16 cellular contexts compared by ENCODE assay signal in genomic region chr4:80709082-80709869, GRCh38.
A peak's percentile ranks its signal among the peaks of the same experiment; 100 is the strongest.
DNase-seq lines count a peak whose midpoint lies in the region; TF ChIP-seq lines count a peak whose summit lies in the region.
"Had no signal": no experiment of that assay in that cellular context is flagged by ENCODE, and none has a peak within 500 bp of the region (broad histone marks: within the 10 kb centered on the region; RNA-seq: fewer than 3 reads in every experiment).

No MANE protein-coding gene starts in this region.

- H3K79me2 ChIP-seq in Loucy (ENCODE audit: insufficient read depth, low read length) = no peaks in the 10 kb centered on the region

- POLR2A ChIA-PET in CD4-positive, alpha-beta memory T cell (lab: Charles Lee; ENCODE audit: partially characterized antibody) = no interaction called here

- peak overlapping the region; percentile 36; the same call in 1 of the 2 replicates for H2AFZ ChIP-seq in Loucy (ENCODE audit: low read length)
- H2AFZ ChIP-seq: GM23248 had no signal

- H3K4me3 Mint-ChIP-seq in CD4-positive, alpha-beta memory T cell = peak overlapping the region in 1 of 8 donors; percentile 23
- H3K4me3 Mint-ChIP-seq in progenitor cell of endocrine pancreas (ENCODE audit: low read depth) = no peak overlapping the region
- H3K4me3 Mint-ChIP-seq: CD14-positive monocyte had no signal

- WGBS in esophagus, 2 donors = 36 to 48% methylated on average over 6 of the region's 6 CpGs

- H3K9ac ChIP-seq in Loucy (ENCODE audit: low read depth, low read length, poor library complexity, severe bottlenecking) = no peak overlapping the region
- H3K9ac ChIP-seq: GM23248 had no signal

- H3K4me3 ChIP-seq in CD4-positive, alpha-beta memory T cell (ENCODE audit: low read length in 2 of 2) = no peak overlapping the region
- H3K4me3 ChIP-seq in Loucy (ENCODE audit: low read length, poor library complexity, severe bottlenecking) (no peak overlapping the region), esophagus (ENCODE audit: low read depth in 1 of 2, low read length in 2 of 2) (no peak overlapping the region)
- H3K4me3 ChIP-seq: GM23248, K562 had no signal

- H3F3A ChIP-seq in Loucy (ENCODE audit: low read depth) = no peaks in the 10 kb centered on the region

- H3K36me3 Mint-ChIP-seq in CD4-positive, alpha-beta memory T cell = no peaks in the 10 kb centered on the region
- H3K36me3 Mint-ChIP-seq in progenitor cell of endocrine pancreas (ENCODE audit: insufficient read depth) = no peaks in the 10 kb centered on the region
- H3K36me3 Mint-ChIP-seq: CD14-positive monocyte had no signal

- no peak overlapping the region for H3K27ac ChIP-seq in CD4-positive, alpha-beta memory T cell (ENCODE audit: low read depth, low read length)
- peak overlapping the region; percentile 34 to 49 for H3K27ac ChIP-seq in esophagus (ENCODE audit: low read depth in 2 of 2, low read length in 1 of 2)
- H3K27ac ChIP-seq: GM23248 had no signal

- TF ChIP-seq CTCF in Loucy (conservative IDR thresholded peaks at IDR 0.05; ENCODE audit: low read length) = no peak
- no peak for TF ChIP-seq CTCF in progenitor cell of endocrine pancreas (IDR thresholded peaks at IDR 0.05; ENCODE audit: unreplicated experiment)

- peaks cover 5 to 11% (median 8%) of the 10 kb centered on the region in 4 donors for H3K4me1 Mint-ChIP-seq in CD4-positive, alpha-beta memory T cell
- peaks cover 17% of the 10 kb centered on the region for H3K4me1 Mint-ChIP-seq in progenitor cell of endocrine pancreas (ENCODE audit: low read depth)
- H3K4me1 Mint-ChIP-seq: CD14-positive monocyte had no signal

- H3K4me1 ChIP-seq in CD4-positive, alpha-beta memory T cell (ENCODE audit: insufficient read depth, low read length) = peaks cover 5% of the 10 kb centered on the region
- H3K4me1 ChIP-seq in Loucy (ENCODE audit: insufficient read depth, low read length, poor library complexity, severe bottlenecking) (peaks cover 6% of the 10 kb centered on the region), esophagus (ENCODE audit: control insufficient read depth in 2 of 2, insufficient read depth in 2 of 2, low read length in 1 of 2) (peaks cover 0 to 5% of the 10 kb centered on the region in 2 donors)

- CTCF ChIA-PET in CD4-positive, alpha-beta memory T cell (lab: Charles Lee; ENCODE audit: partially characterized antibody) = no interaction called here

- no peak overlapping the region for H3K27ac Mint-ChIP-seq in CD4-positive, alpha-beta memory T cell
- H3K27ac Mint-ChIP-seq in progenitor cell of endocrine pancreas = peak overlapping the region; percentile 66
- H3K27ac Mint-ChIP-seq: CD14-positive monocyte had no signal

- H3K36me3 ChIP-seq in CD4-positive, alpha-beta memory T cell (ENCODE audit: insufficient read depth, low read length) = no peaks in the 10 kb centered on the region
- H3K36me3 ChIP-seq in Loucy (ENCODE audit: insufficient read depth, low read length) (no peaks in the 10 kb centered on the region), esophagus (ENCODE audit: control insufficient read depth in 2 of 2, insufficient read depth in 2 of 2, low read length in 1 of 2) (no peaks in the 10 kb centered on the region)

- peak overlapping the region; percentile 2 for H3K4me2 ChIP-seq in Loucy (ENCODE audit: low read depth, low read length, poor library complexity, severe bottlenecking)

- H3K27me3 ChIP-seq in CD4-positive, alpha-beta memory T cell (ENCODE audit: insufficient read depth, low read length) = no peaks in the 10 kb centered on the region
- H3K27me3 ChIP-seq in Loucy (ENCODE audit: insufficient read depth, low read length, poor library complexity, severe bottlenecking) (no peaks in the 10 kb centered on the region), esophagus (ENCODE audit: control insufficient read depth in 1 of 2, insufficient read depth in 2 of 2, low read length in 2 of 2) (no peaks in the 10 kb centered on the region)

- H3K9me2 ChIP-seq in Loucy (replicated peaks; ENCODE audit: low read depth, low read length) = no peaks in the 10 kb centered on the region

- peaks cover 0 to 2% of the 10 kb centered on the region in 2 donors for H3K27me3 Mint-ChIP-seq in CD4-positive, alpha-beta memory T cell
- no peaks in the 10 kb centered on the region for H3K27me3 Mint-ChIP-seq in progenitor cell of endocrine pancreas

- DNase-seq in CD4-positive, alpha-beta memory T cell = peak in 4 of 5 donors; percentile 6 to 15 (median 8)
- DNase-seq in progenitor cell of endocrine pancreas (ENCODE audit: low spot score, unreplicated experiment) = no peak
- no peak for DNase-seq in NK-92 (lab: John Stamatoyannopoulos, UW; ENCODE audit: unreplicated experiment)
- no peak for DNase-seq in DMS 273 (lab: John Stamatoyannopoulos, UW; ENCODE audit: unreplicated experiment)
- DNase-seq in NCI-H2196 treated with DMSO at 0.1 percent for 48 hours (lab: John Stamatoyannopoulos, UW; ENCODE audit: unreplicated experiment) = no peak
- DNase-seq: GF-D8, GM23248, NCI-H1417 treated with DMSO at 0.1 percent for 48 hours, NCI-H1930, NCI-H2171, NCI-H510A, SHP77 treated with DMSO at 0.1 percent for 48 hours had no signal

- no peaks in the 10 kb centered on the region for H3K9me3 ChIP-seq in CD4-positive, alpha-beta memory T cell (ENCODE audit: control insufficient read depth in 1 of 2, low read length in 2 of 2)
- no peaks in the 10 kb centered on the region for H3K9me3 ChIP-seq in Loucy (ENCODE audit: insufficient read depth, low read depth, low read length)
- no peaks in the 10 kb centered on the region for H3K9me3 ChIP-seq in esophagus (ENCODE audit: control insufficient read depth in 2 of 2, insufficient read depth in 1 of 2, low read depth in 1 of 2, low read length in 1 of 2)

- intact Hi-C loops in CD4-positive, alpha-beta memory T cell (cut with micrococcal nuclease) = no loop called here

- H3K9me3 Mint-ChIP-seq in CD4-positive, alpha-beta memory T cell = no peaks in the 10 kb centered on the region
- no peaks in the 10 kb centered on the region for H3K9me3 Mint-ChIP-seq in progenitor cell of endocrine pancreas (ENCODE audit: low read depth)

- H4K20me1 ChIP-seq in Loucy (ENCODE audit: insufficient read depth, low read length, poor library complexity, severe bottlenecking) = no peaks in the 10 kb centered on the region

Comparison
In these comparisons a context has a peak if more than half of its experiments do, and no peak if none do; other contexts are left out.
1. DNase-seq: peak in CD4-positive, alpha-beta memory T cell (4 of 5); none in progenitor cell of endocrine pancreas (single experiment), NK-92 (single experiment), DMS 273 (single experiment) and NCI-H2196 treated with DMSO at 0.1 percent for 48 hours (single experiment).